Comparison of ENCODE assay signal across 26 cellular contexts in genomic region chr1:214050513-214051401, GRCh38.
A peak's percentile ranks its signal among the peaks of the same experiment; 100 is the strongest.
DNase-seq lines count a peak whose midpoint lies in the region; ATAC-seq and TF ChIP-seq lines count a peak whose summit lies in the region.
"Had no signal": no experiment of that assay in that cellular context is flagged by ENCODE, and none has a peak within 500 bp of the region (broad histone marks: within the 10 kb centered on the region; RNA-seq: fewer than 3 reads in every experiment).

No MANE protein-coding gene starts in this region.

- no peak for TF ChIP-seq CTCF in progenitor cell of endocrine pancreas (IDR thresholded peaks at IDR 0.05; ENCODE audit: unreplicated experiment)

- no peaks in the 10 kb centered on the region for H3K27me3 Mint-ChIP-seq in progenitor cell of endocrine pancreas
- H3K27me3 Mint-ChIP-seq: type B pancreatic cell had no signal

- H3K4me1 ChIP-seq in SJCRH30, result peaks cover 25% of the 10 kb centered on the region
- H3K4me1 ChIP-seq: lower lobe of right lung, sigmoid colon, SJSA1 had no signal

- peaks cover 8% of the 10 kb centered on the region for H3K9me3 Mint-ChIP-seq in progenitor cell of endocrine pancreas (ENCODE audit: low read depth)
- H3K9me3 Mint-ChIP-seq: T-helper 1 cell treated with Interleukin-12 subunit alpha and Interleukin-12 subunit beta and Interleukin-4 antibody, amounts not matched to agents 30 μg/mL and 1 μg/mL, for 36 hours; type B pancreatic cell had no signal

- H3K27me3 ChIP-seq in SJCRH30, result no peaks in the 10 kb centered on the region
- H3K27me3 ChIP-seq: dorsolateral prefrontal cortex, sigmoid colon, SJSA1 had no signal

- H3K9me3 ChIP-seq in SJCRH30 (replicated peaks), result peaks cover 7% of the 10 kb centered on the region
- H3K9me3 ChIP-seq: sigmoid colon, SJSA1 had no signal

- peak; percentile 79 for ATAC-seq in left colon
- ATAC-seq: HCT116, lower lobe of right lung, Panc1 had no signal

- H3K36me3 ChIP-seq in SJCRH30, result no peaks in the 10 kb centered on the region
- H3K36me3 ChIP-seq: lower lobe of right lung, sigmoid colon, SJSA1 had no signal

- peaks cover 3% of the 10 kb centered on the region for H3K36me3 Mint-ChIP-seq in progenitor cell of endocrine pancreas (ENCODE audit: insufficient read depth)
- H3K36me3 Mint-ChIP-seq: activated naive CD8-positive, alpha-beta T cell treated with anti-CD3 and anti-CD28 coated beads for 36 hours; type B pancreatic cell had no signal

- peak overlapping the region; percentile 70 for H3K27ac Mint-ChIP-seq in progenitor cell of endocrine pancreas
- H3K27ac Mint-ChIP-seq: activated naive CD8-positive, alpha-beta T cell treated with anti-CD3 and anti-CD28 coated beads for 36 hours; activated T-helper 2 cell treated with anti-CD3 and anti-CD28 coated beads, Interferon-gamma antibody, Interleukin-2, Interleukin-4, amounts not matched to agents 10 μg/mL and 5 μg/mL and 100 μg/mL, durations not matched to agents 14 hours and 24 hours and 36 hours; T-helper 1 cell treated with Interleukin-12 subunit alpha and Interleukin-12 subunit beta and Interleukin-4 antibody, amounts not matched to agents 30 μg/mL and 1 μg/mL, for 36 hours; type B pancreatic cell had no signal

- DNase-seq in DMS 273 (lab: John Stamatoyannopoulos, UW; ENCODE audit: unreplicated experiment), result peak; percentile 22
- no peak for DNase-seq in DMS 273 treated with DMSO at 0.1 percent for 48 hours (lab: John Stamatoyannopoulos, UW)
- DNase-seq in SJCRH30, result peak; percentile 85 to 86
- peak in 1 of 2 donors; percentile 6 for DNase-seq in left colon
- no peak for DNase-seq in progenitor cell of endocrine pancreas (ENCODE audit: low spot score, unreplicated experiment)
- DNase-seq in AG20443 (ENCODE audit: low spot score), result no peak
- DNase-seq in NOMO-1 treated with DMSO at 0.1 percent for 48 hours (lab: John Stamatoyannopoulos, UW; ENCODE audit: unreplicated experiment), result no peak
- DNase-seq in GDM1 (lab: John Stamatoyannopoulos, UW), result no peak
- DNase-seq: activated CD4-positive, alpha-beta T cell treated with anti-CD3 and anti-CD28 coated beads, Interleukin-2, amount 50 U/mL, for 1 hour; activated CD8-positive, alpha-beta memory T cell treated with anti-CD3 and anti-CD28 coated beads, Interleukin-2, amount 50 U/mL, for 4 hours; activated naive CD8-positive, alpha-beta T cell treated with anti-CD3 and anti-CD28 coated beads for 36 hours; dorsolateral prefrontal cortex; KBM-7; lower lobe of right lung; MM.1S; NCI-H1694 treated with DMSO at 0.1 percent for 48 hours; NCI-H226; occipital lobe; sigmoid colon had no signal

- peak overlapping the region; percentile 10; the same call in 1 of the 2 replicates for H3K27ac ChIP-seq in SJCRH30
- H3K27ac ChIP-seq: 22Rv1, dorsolateral prefrontal cortex, lower lobe of right lung, sigmoid colon, SJSA1 had no signal

- peaks cover 25% of the 10 kb centered on the region for H3K4me1 Mint-ChIP-seq in progenitor cell of endocrine pancreas (ENCODE audit: low read depth)
- H3K4me1 Mint-ChIP-seq: activated naive CD8-positive, alpha-beta T cell treated with anti-CD3 and anti-CD28 coated beads for 36 hours had no signal

- intact Hi-C loops in left colon (cut with DNase I, micrococcal nuclease), result no loop called here

- H3K4me3 ChIP-seq in SJCRH30, result no peak overlapping the region
- H3K4me3 ChIP-seq: dorsolateral prefrontal cortex, lower lobe of right lung, sigmoid colon, SJSA1 had no signal

- peak overlapping the region; percentile 4 for H3K4me3 Mint-ChIP-seq in progenitor cell of endocrine pancreas (ENCODE audit: low read depth)
- H3K4me3 Mint-ChIP-seq: activated naive CD8-positive, alpha-beta T cell treated with anti-CD3 and anti-CD28 coated beads for 36 hours; T-helper 1 cell treated with Interleukin-12 subunit alpha and Interleukin-12 subunit beta and Interleukin-4 antibody, amounts not matched to agents 30 μg/mL and 1 μg/mL, for 36 hours; type B pancreatic cell had no signal

Comparison
In these comparisons a context has a peak if more than half of its experiments do, and no peak if none do; other contexts are left out.
1. DNase-seq: peak in DMS 273 (single experiment) and SJCRH30 (2 of 2); none in DMS 273 treated with DMSO at 0.1 percent for 48 hours (single experiment), progenitor cell of endocrine pancreas (single experiment), AG20443 (single experiment), NOMO-1 treated with DMSO at 0.1 percent for 48 hours (single experiment) and GDM1 (single experiment).